In genomic region chr2:127121776-127122176, GRCh38 we compare ENCODE assay signal across 14 cellular contexts. TPM values are rescaled to one million over a fixed set of nuclear protein-coding genes. Genes with fewer than 3 reads are reported as not detected.
DNase-seq lines count a peak whose midpoint lies in the region; ATAC-seq and TF ChIP-seq lines count a peak whose summit lies in the region.
"Had no signal": no experiment of that assay in that cellular context is flagged by ENCODE, and none has a peak within 500 bp of the region (broad histone marks: within the 10 kb centered on the region; RNA-seq: fewer than 3 reads in every experiment).

No MANE protein-coding gene starts in this region.

- peak; percentile 98 for ATAC-seq in left ventricle myocardium superior
- no peak for ATAC-seq in GM21619 (IDR thresholded peaks at IDR 0.05; ENCODE audit: unreplicated experiment)
- no peak for ATAC-seq in GM19328 (IDR thresholded peaks at IDR 0.05; ENCODE audit: unreplicated experiment)

- DNase-seq in EH (ENCODE audit: low read depth) = peak; percentile 58
- DNase-seq in left ventricle myocardium superior = peak; percentile 83
- DNase-seq in spleen = peak; percentile 41
- DNase-seq in NCI-H1092 (lab: John Stamatoyannopoulos, UW) = no peak
- DNase-seq in NCI-H1436 treated with DMSO at 0.1 percent for 48 hours (lab: John Stamatoyannopoulos, UW) = no peak
- DNase-seq: activated CD4-positive, alpha-beta T cell treated with anti-CD3 and anti-CD28 coated beads for 4 hours; amygdala; esophagus squamous epithelium; mammary epithelial cell; NCI-H2081 treated with DMSO at 0.1 percent for 48 hours had no signal

- TF ChIP-seq CTCF in spleen (IDR thresholded peaks at IDR 0.05 in 8 of 11, conservative IDR thresholded peaks at IDR 0.05 in 3 of 11) = no peak

- H3K27ac ChIP-seq in angular gyrus (ENCODE audit: low read depth, low read length) = peak overlapping the region; percentile 8
- H3K27ac ChIP-seq in spleen = no peak overlapping the region
- H3K27ac ChIP-seq: BLaER1 treated with 17β-estradiol and CSF1 and Interleukin-3, amounts not matched to agents 10 nM and 100 nM; esophagus squamous epithelium had no signal

- no peaks in the 10 kb centered on the region for H3K27me3 ChIP-seq in spleen (replicated peaks in 1 of 7)
- H3K27me3 ChIP-seq: BLaER1 treated with 17β-estradiol and CSF1 and Interleukin-3, amounts not matched to agents 10 nM and 100 nM; esophagus squamous epithelium had no signal

- 91 to 100% (median 92%) methylated on average over 2 to 7 of the region's 7 CpGs for WGBS in spleen, 5 donors

- H3K9me3 ChIP-seq in spleen = no peaks in the 10 kb centered on the region
- H3K9me3 ChIP-seq: esophagus squamous epithelium had no signal

- intact Hi-C loops in left ventricle myocardium superior (cut with micrococcal nuclease) (no loop called here), spleen (cut with DNase I; ENCODE audit: low total_unique reads) (no loop called here)

- H3K36me3 ChIP-seq in spleen = no peaks in the 10 kb centered on the region
- H3K36me3 ChIP-seq: esophagus squamous epithelium had no signal

- H3K4me3 ChIP-seq in spleen = no peak overlapping the region
- H3K4me3 ChIP-seq: BLaER1 treated with 17β-estradiol and CSF1 and Interleukin-3, amounts not matched to agents 10 nM and 100 nM; esophagus squamous epithelium had no signal

- H3K4me1 ChIP-seq in spleen = peaks cover 0 to 3% (median 0%) of the 10 kb centered on the region in 6 donors
- H3K4me1 ChIP-seq: esophagus squamous epithelium had no signal

- no peak for TF ChIP-seq POLR2A in spleen (IDR thresholded peaks at IDR 0.05)

RNA-seq across cellular contexts. Expression of gene BIN1, which starts 14.8 kb away (rescaled TPM):
- total RNA-seq in left ventricle myocardium superior = 15.0 TPM
- total RNA-seq in spleen = 100 to 1,000 TPM in 2 of 7 donors, 10 to 100 TPM in 5; 60.0 to 123 (median 68.8) TPM
- 100 to 1,000 TPM in 1 of 3 donors, 10 to 100 TPM in 2; 57.2 to 106 (median 71.9) TPM for polyA plus RNA-seq in spleen

Comparison
In these comparisons a context has a peak if more than half of its experiments do, and no peak if none do; other contexts are left out.
1. DNase-seq: peak in EH (single experiment), left ventricle myocardium superior (single experiment) and spleen (single experiment); none in NCI-H1092 (single experiment) and NCI-H1436 treated with DMSO at 0.1 percent for 48 hours (single experiment).